ENCODE assay signal across 24 cellular contexts in the genomic region with DNA sequence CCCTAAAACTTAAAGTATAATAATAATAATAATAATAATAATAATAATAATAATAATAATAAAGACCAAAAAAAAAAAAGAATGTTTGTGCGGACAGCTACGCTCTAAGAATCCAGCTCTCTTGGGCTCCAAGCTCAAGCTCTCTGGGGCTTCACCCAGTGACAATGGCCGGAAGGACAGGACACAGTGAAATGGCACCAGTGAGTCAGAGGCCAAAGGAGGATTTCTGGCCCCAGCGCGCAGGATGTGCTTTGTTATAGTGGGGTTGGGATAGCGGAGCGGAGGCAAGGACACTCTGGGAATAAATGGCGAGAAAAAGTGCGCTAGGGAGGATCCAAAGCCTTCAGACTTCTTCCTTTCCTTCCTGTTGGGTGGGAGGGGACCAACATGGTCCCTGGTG.
"Had no signal": no experiment of that assay in that cellular context is flagged by ENCODE, and none has a peak within 500 bp of the region (broad histone marks: within the 10 kb centered on the region; RNA-seq: fewer than 3 reads in every experiment).

No MANE protein-coding gene starts in this region.

- ATAC-seq: activated CD4-positive, alpha-beta T cell treated with anti-CD3 and anti-CD28 coated beads for 36 hours; activated CD8-positive, alpha-beta T cell treated with anti-CD3 and anti-CD28 coated beads, Interleukin-2, amount 10 ng/mL, durations not matched to agents 7 days and 5 days; activated naive CD4-positive, alpha-beta T cell treated with anti-CD3 and anti-CD28 coated beads, Interleukin-2, amount 50 U/mL, for 72 hours; activated T-cell treated with anti-CD3 and anti-CD28 coated beads, Interleukin-2, amount 50 U/mL, for 72 hours; gastroesophageal sphincter; heart right ventricle had no signal

- H3K36me3 ChIP-seq: ascending aorta, esophagus squamous epithelium, gastroesophageal sphincter, heart right ventricle had no signal

- H3K27me3 ChIP-seq: ascending aorta, gastroesophageal sphincter had no signal

- DNase-seq: activated CD4-positive, alpha-beta memory T cell treated with anti-CD3 and anti-CD28 coated beads for 36 hours; activated CD4-positive, alpha-beta T cell treated with anti-CD3 and anti-CD28 coated beads for 36 hours; activated CD4-positive, alpha-beta T cell treated with anti-CD3 and anti-CD28 coated beads, Interleukin-2, amount 10 ng/mL, durations not matched to agents 24 days and 14 days; activated CD4-positive, CD25-positive, alpha-beta regulatory T cell; activated CD4-positive, CD25-positive, alpha-beta regulatory T cell treated with anti-CD3 and anti-CD28 coated beads, Interleukin-2, amount 50 U/mL, for 72 hours; activated CD8-positive, alpha-beta T cell treated with anti-CD3 and anti-CD28 coated beads, Interleukin-2, amount 10 ng/mL, durations not matched to agents 7 days and 5 days; activated gamma-delta T cell; activated naive CD4-positive, alpha-beta T cell; activated naive CD4-positive, alpha-beta T cell treated with anti-CD3 and anti-CD28 coated beads, Interleukin-2, amount 10 ng/mL, durations not matched to agents 7 days and 5 days; activated naive CD8-positive, alpha-beta T cell treated with anti-CD3 and anti-CD28 coated beads, Interleukin-2, amount 10 ng/mL, durations not matched to agents 7 days and 5 days; activated T-cell treated with anti-CD3 and anti-CD28 coated beads for 4 hours; activated T-cell treated with anti-CD3 and anti-CD28 coated beads, Interleukin-2, amount 50 U/mL, for 24 hours; activated T-cell treated with anti-CD3 and anti-CD28 coated beads, Interleukin-2, amount 50 U/mL, for 72 hours; effector CD8-positive, alpha-beta T cell; esophagus squamous epithelium; foreskin melanocyte; heart right ventricle; T-helper 2 cell had no signal

- H3K27ac ChIP-seq: ascending aorta, coronary artery, epithelial cell of prostate, esophagus squamous epithelium, gastroesophageal sphincter, hepatocyte had no signal

- H3K4me3 ChIP-seq: ascending aorta, coronary artery, esophagus squamous epithelium, gastroesophageal sphincter, heart right ventricle, hepatocyte had no signal

- H3K9me3 ChIP-seq: ascending aorta, esophagus squamous epithelium, gastroesophageal sphincter, heart right ventricle had no signal
